In genomic region chr1:206583461-206584264, GRCh38 we compare ENCODE assay signal across 8 cellular contexts.
DNase-seq lines count a peak whose midpoint lies in the region; ATAC-seq and TF ChIP-seq lines count a peak whose summit lies in the region.

No MANE protein-coding gene starts in this region.

- H3K27ac ChIP-seq in WERI-Rb-1 = peak overlapping the region; percentile 36; the same call in 1 of the 2 replicates

- peak; percentile 96 for TF ChIP-seq CTCF in WERI-Rb-1 (IDR thresholded peaks at IDR 0.05; ENCODE audit: low read depth, low read length)

- peak; percentile 65 to 82 (median 81) for DNase-seq in NCI-H1417 (lab: John Stamatoyannopoulos, UW)
- no peak for DNase-seq in NCI-H1417 treated with DMSO at 0.1 percent for 48 hours (lab: John Stamatoyannopoulos, UW)
- DNase-seq in NCI-H187 treated with DMSO at 0.1 percent for 48 hours (lab: John Stamatoyannopoulos, UW) = peak; percentile 77
- peak; percentile 91 for DNase-seq in WERI-Rb-1
- peak; percentile 32 for DNase-seq in brain pericyte (ENCODE audit: low read depth, low spot score)
- DNase-seq in iPS-NIHi7 (ENCODE audit: extremely low spot score) = peak; percentile 88
- DNase-seq in stimulated activated CD4-positive, alpha-beta T cell treated with anti-CD3 and anti-CD28 coated beads, Interleukin-1b, Interleukin-23, amount 100 ng/mL, for 1 hour (ENCODE audit: low read depth in 2 of 2) = peak; percentile 82 to 83

- ATAC-seq in GM21717 (IDR thresholded peaks at IDR 0.05; ENCODE audit: unreplicated experiment) = no peak

- H3K9me3 ChIP-seq in WERI-Rb-1 (ENCODE audit: severe bottlenecking) = no peaks in the 10 kb centered on the region

- H3K4me3 ChIP-seq in WERI-Rb-1 (ENCODE audit: low read depth, low read length) = no peak overlapping the region

- H3K27me3 ChIP-seq in WERI-Rb-1 (ENCODE audit: insufficient read depth, low read depth, severe bottlenecking) = no peaks in the 10 kb centered on the region

- H3K36me3 ChIP-seq in WERI-Rb-1 = peaks cover 58% of the 10 kb centered on the region
